32 cellular contexts compared by ENCODE assay signal in the genomic region with DNA sequence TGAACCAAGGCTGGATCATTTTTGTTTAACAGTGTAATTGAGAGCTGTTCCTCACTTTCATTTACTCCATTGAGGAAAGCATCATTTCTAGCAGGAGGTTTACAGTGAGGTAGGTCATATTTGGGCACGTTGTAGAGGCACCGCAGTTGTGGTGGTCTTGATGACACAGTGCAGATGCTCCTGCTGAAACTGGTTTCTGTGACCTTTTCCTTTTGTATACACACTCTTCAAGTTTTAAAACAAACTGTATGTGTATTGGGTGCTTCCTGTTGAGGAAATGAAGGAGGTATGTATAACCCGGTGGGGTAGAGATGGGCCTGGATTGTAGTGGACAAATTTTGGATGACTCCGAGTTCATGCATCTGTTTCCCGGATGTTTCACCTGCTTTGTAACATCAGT.
DNase-seq lines count a peak whose midpoint lies in the region; ATAC-seq and TF ChIP-seq lines count a peak whose summit lies in the region.
"Had no signal": no experiment of that assay in that cellular context is flagged by ENCODE, and none has a peak within 500 bp of the region (broad histone marks: within the 10 kb centered on the region; RNA-seq: fewer than 3 reads in every experiment).

No MANE protein-coding gene starts in this region.

- no peaks in the 10 kb centered on the region for H3K36me3 ChIP-seq in stomach
- H3K36me3 ChIP-seq: adrenal gland, brain microvascular endothelial cell, prostate gland, sigmoid colon, transverse colon, WERI-Rb-1 had no signal

- H3K27me3 Mint-ChIP-seq in activated CD4-positive, alpha-beta T cell treated with anti-CD3 and anti-CD28 coated beads, Interleukin-2, amount 10 ng/mL, durations not matched to agents 24 days and 14 days, result no peaks in the 10 kb centered on the region
- no peaks in the 10 kb centered on the region for H3K27me3 Mint-ChIP-seq in activated naive CD8-positive, alpha-beta T cell treated with anti-CD3 and anti-CD28 coated beads, Interleukin-2, amount 10 ng/mL, durations not matched to agents 7 days and 5 days
- no peaks in the 10 kb centered on the region for H3K27me3 Mint-ChIP-seq in stimulated activated naive CD8-positive, alpha-beta T cell treated with anti-CD3 and anti-CD28 coated beads, Interleukin-15, amount 100 ng/mL, for 72 hours
- H3K27me3 Mint-ChIP-seq: CD4-positive, alpha-beta memory T cell had no signal

- H3K9me3 ChIP-seq in stomach, result no peaks in the 10 kb centered on the region
- H3K9me3 ChIP-seq: A549, adrenal gland, prostate gland, sigmoid colon, transverse colon had no signal

- peaks cover 9% of the 10 kb centered on the region for H3K36me3 Mint-ChIP-seq in activated CD4-positive, alpha-beta T cell treated with anti-CD3 and anti-CD28 coated beads, Interleukin-2, amount 10 ng/mL, durations not matched to agents 24 days and 14 days (ENCODE audit: low read depth)
- peaks cover 5% of the 10 kb centered on the region for H3K36me3 Mint-ChIP-seq in activated naive CD8-positive, alpha-beta T cell treated with anti-CD3 and anti-CD28 coated beads, Interleukin-2, amount 10 ng/mL, durations not matched to agents 7 days and 5 days

- H3K27ac ChIP-seq in stomach, result no peak overlapping the region
- H3K27ac ChIP-seq: A549, adrenal gland, brain microvascular endothelial cell, prostate gland, transverse colon, WERI-Rb-1 had no signal

- TF ChIP-seq EP300 in stomach (IDR thresholded peaks at IDR 0.05), result no peak

- 65 to 80% (median 75%) methylated on average over 5 of the region's 5 CpGs for WGBS in stomach, 5 donors

- H3K9me3 Mint-ChIP-seq in activated CD4-positive, alpha-beta T cell treated with anti-CD3 and anti-CD28 coated beads, Interleukin-2, amount 10 ng/mL, durations not matched to agents 24 days and 14 days, result no peaks in the 10 kb centered on the region
- no peaks in the 10 kb centered on the region for H3K9me3 Mint-ChIP-seq in activated naive CD8-positive, alpha-beta T cell treated with anti-CD3 and anti-CD28 coated beads, Interleukin-2, amount 10 ng/mL, durations not matched to agents 7 days and 5 days
- H3K9me3 Mint-ChIP-seq in stimulated activated naive CD8-positive, alpha-beta T cell treated with anti-CD3 and anti-CD28 coated beads, Interleukin-15, amount 100 ng/mL, for 72 hours, result no peaks in the 10 kb centered on the region
- H3K9me3 Mint-ChIP-seq: CD4-positive, alpha-beta memory T cell; H9 had no signal

- H3K27ac Mint-ChIP-seq in activated CD4-positive, alpha-beta T cell treated with anti-CD3 and anti-CD28 coated beads, Interleukin-2, amount 10 ng/mL, durations not matched to agents 24 days and 14 days, result peak overlapping the region; percentile 18
- peak overlapping the region; percentile 19 for H3K27ac Mint-ChIP-seq in activated naive CD8-positive, alpha-beta T cell treated with anti-CD3 and anti-CD28 coated beads, Interleukin-2, amount 10 ng/mL, durations not matched to agents 7 days and 5 days
- H3K27ac Mint-ChIP-seq in stimulated activated naive CD8-positive, alpha-beta T cell treated with anti-CD3 and anti-CD28 coated beads, Interleukin-15, amount 100 ng/mL, for 72 hours, result peak overlapping the region; percentile 34 to 74
- H3K27ac Mint-ChIP-seq: H9 had no signal

- peaks cover 50% of the 10 kb centered on the region for H3K4me1 Mint-ChIP-seq in activated CD4-positive, alpha-beta T cell treated with anti-CD3 and anti-CD28 coated beads, Interleukin-2, amount 10 ng/mL, durations not matched to agents 24 days and 14 days
- H3K4me1 Mint-ChIP-seq in activated naive CD8-positive, alpha-beta T cell treated with anti-CD3 and anti-CD28 coated beads, Interleukin-2, amount 10 ng/mL, durations not matched to agents 7 days and 5 days, result peaks cover 31% of the 10 kb centered on the region
- H3K4me1 Mint-ChIP-seq in stimulated activated naive CD8-positive, alpha-beta T cell treated with anti-CD3 and anti-CD28 coated beads, Interleukin-15, amount 100 ng/mL, for 72 hours, result peaks cover 67% of the 10 kb centered on the region

- peak; percentile 72 for ATAC-seq in activated naive CD8-positive, alpha-beta T cell treated with anti-CD3 and anti-CD28 coated beads, Interleukin-2, amount 10 ng/mL, durations not matched to agents 7 days and 5 days (ENCODE audit: low read depth)
- ATAC-seq in stimulated activated naive CD8-positive, alpha-beta T cell treated with anti-CD3 and anti-CD28 coated beads, Interleukin-15, amount 100 ng/mL, for 72 hours, result peak; percentile 90
- ATAC-seq: A549, left lobe of liver had no signal

- intact Hi-C loops in activated CD4-positive, alpha-beta T cell treated with anti-CD3 and anti-CD28 coated beads, Interleukin-2, amount 10 ng/mL, durations not matched to agents 24 days and 14 days (cut with micrococcal nuclease), result loop anchor here (5.0 kb wide), 2 partner anchors 64 to 154 kb away; partner anchors contain the start of gene SIPA1L1
- intact Hi-C loops in stomach (cut with DNase I; ENCODE audit: low total_unique reads), result no loop called here

- H3K4me1 ChIP-seq in stomach, result peaks cover 0 to 20% (median 3%) of the 10 kb centered on the region in 4 donors
- H3K4me1 ChIP-seq: A549, prostate gland had no signal

- TF ChIP-seq POLR2A in stomach (IDR thresholded peaks at IDR 0.05), result no peak

- no peak for TF ChIP-seq CTCF in stomach (IDR thresholded peaks at IDR 0.05)

- DNase-seq in activated CD4-positive, alpha-beta T cell treated with anti-CD3 and anti-CD28 coated beads, Interleukin-2, amount 10 ng/mL, durations not matched to agents 24 days and 14 days, result peak; percentile 56
- DNase-seq in activated CD4-positive, alpha-beta T cell treated with anti-CD3 and anti-CD28 coated beads, Interleukin-2, amount 50 U/mL, for 48 hours, result no peak
- DNase-seq in Jurkat, Clone E6-1 (ENCODE audit: low read depth, low spot score), result peak; percentile 32
- DNase-seq in activated naive CD8-positive, alpha-beta T cell treated with anti-CD3 and anti-CD28 coated beads, Interleukin-2, amount 10 ng/mL, durations not matched to agents 7 days and 5 days, result no peak
- peak; percentile 27 to 37 for DNase-seq in stimulated activated naive CD8-positive, alpha-beta T cell treated with anti-CD3 and anti-CD28 coated beads, Interleukin-15, amount 100 ng/mL, for 72 hours
- DNase-seq in stomach, result no peak
- no peak for DNase-seq in islet precursor cell
- no peak for DNase-seq in cerebellar nuclear complex (lab: John Stamatoyannopoulos, UW)
- DNase-seq: activated CD4-positive, alpha-beta T cell treated with anti-CD3 and anti-CD28 coated beads, Interleukin-2, amount 50 U/mL, for 1 hour; activated CD8-positive, alpha-beta memory T cell treated with anti-CD3 and anti-CD28 coated beads, Interleukin-2, amount 50 U/mL, for 4 hours; activated effector memory CD4-positive, alpha-beta T cell treated with anti-CD3 and anti-CD28 coated beads, Interleukin-2, amount 50 U/mL, for 16 hours; adrenal gland; AML-193; brain microvascular endothelial cell; CD4-positive, alpha-beta memory T cell; DMS 273 treated with DMSO at 0.1 percent for 48 hours; H9; hypothalamus; KG1; mesendoderm; NCI-H1436; NCI-H2171; NCI-H524; Right ventricle myocardium superior; sigmoid colon; stimulated activated naive CD4-positive, alpha-beta T cell treated with Interleukin-2 at 50 U/mL for 16 hours; T1000; transverse colon; WERI-Rb-1 had no signal

- no peaks in the 10 kb centered on the region for H3K27me3 ChIP-seq in stomach
- H3K27me3 ChIP-seq: adrenal gland, brain microvascular endothelial cell, sigmoid colon, transverse colon had no signal

- POLR2A ChIA-PET in activated naive CD8-positive, alpha-beta T cell treated with anti-CD3 and anti-CD28 coated beads, Interleukin-2, amount 10 ng/mL, durations not matched to agents 7 days and 5 days (lab: Charles Lee), result no interaction called here

- no peak overlapping the region for H3K4me3 Mint-ChIP-seq in activated CD4-positive, alpha-beta T cell treated with anti-CD3 and anti-CD28 coated beads, Interleukin-2, amount 10 ng/mL, durations not matched to agents 24 days and 14 days
- no peak overlapping the region for H3K4me3 Mint-ChIP-seq in activated naive CD8-positive, alpha-beta T cell treated with anti-CD3 and anti-CD28 coated beads, Interleukin-2, amount 10 ng/mL, durations not matched to agents 7 days and 5 days
- H3K4me3 Mint-ChIP-seq in stimulated activated naive CD8-positive, alpha-beta T cell treated with anti-CD3 and anti-CD28 coated beads, Interleukin-15, amount 100 ng/mL, for 72 hours, result peak overlapping the region; percentile 10 to 19
- H3K4me3 Mint-ChIP-seq: CD4-positive, alpha-beta memory T cell; H9 had no signal

- no peak overlapping the region for H3K4me3 ChIP-seq in Jurkat, Clone E6-1 (ENCODE audit: low read length)
- no peak overlapping the region for H3K4me3 ChIP-seq in stomach
- H3K4me3 ChIP-seq: A549, adrenal gland, prostate gland, sigmoid colon, transverse colon had no signal

Comparison
In these comparisons a context has a peak if more than half of its experiments do, and no peak if none do; other contexts are left out.
1. DNase-seq: peak in activated CD4-positive, alpha-beta T cell treated with anti-CD3 and anti-CD28 coated beads, Interleukin-2, amount 10 ng/mL, durations not matched to agents 24 days and 14 days (single experiment), Jurkat, Clone E6-1 (single experiment) and stimulated activated naive CD8-positive, alpha-beta T cell treated with anti-CD3 and anti-CD28 coated beads, Interleukin-15, amount 100 ng/mL, for 72 hours (2 of 2); none in activated CD4-positive, alpha-beta T cell treated with anti-CD3 and anti-CD28 coated beads, Interleukin-2, amount 50 U/mL, for 48 hours (0 of 2), activated naive CD8-positive, alpha-beta T cell treated with anti-CD3 and anti-CD28 coated beads, Interleukin-2, amount 10 ng/mL, durations not matched to agents 7 days and 5 days (single experiment), stomach (single experiment), islet precursor cell (single experiment) and cerebellar nuclear complex (0 of 2).
2. H3K4me3 Mint-ChIP-seq: peak in stimulated activated naive CD8-positive, alpha-beta T cell treated with anti-CD3 and anti-CD28 coated beads, Interleukin-15, amount 100 ng/mL, for 72 hours (2 of 2); none in activated CD4-positive, alpha-beta T cell treated with anti-CD3 and anti-CD28 coated beads, Interleukin-2, amount 10 ng/mL, durations not matched to agents 24 days and 14 days (single experiment) and activated naive CD8-positive, alpha-beta T cell treated with anti-CD3 and anti-CD28 coated beads, Interleukin-2, amount 10 ng/mL, durations not matched to agents 7 days and 5 days (single experiment).
3. Peak in every context shown above with its lines, with median percentiles within 50 percentile points of each other: H3K27ac Mint-ChIP-seq.